In the genomic region with DNA sequence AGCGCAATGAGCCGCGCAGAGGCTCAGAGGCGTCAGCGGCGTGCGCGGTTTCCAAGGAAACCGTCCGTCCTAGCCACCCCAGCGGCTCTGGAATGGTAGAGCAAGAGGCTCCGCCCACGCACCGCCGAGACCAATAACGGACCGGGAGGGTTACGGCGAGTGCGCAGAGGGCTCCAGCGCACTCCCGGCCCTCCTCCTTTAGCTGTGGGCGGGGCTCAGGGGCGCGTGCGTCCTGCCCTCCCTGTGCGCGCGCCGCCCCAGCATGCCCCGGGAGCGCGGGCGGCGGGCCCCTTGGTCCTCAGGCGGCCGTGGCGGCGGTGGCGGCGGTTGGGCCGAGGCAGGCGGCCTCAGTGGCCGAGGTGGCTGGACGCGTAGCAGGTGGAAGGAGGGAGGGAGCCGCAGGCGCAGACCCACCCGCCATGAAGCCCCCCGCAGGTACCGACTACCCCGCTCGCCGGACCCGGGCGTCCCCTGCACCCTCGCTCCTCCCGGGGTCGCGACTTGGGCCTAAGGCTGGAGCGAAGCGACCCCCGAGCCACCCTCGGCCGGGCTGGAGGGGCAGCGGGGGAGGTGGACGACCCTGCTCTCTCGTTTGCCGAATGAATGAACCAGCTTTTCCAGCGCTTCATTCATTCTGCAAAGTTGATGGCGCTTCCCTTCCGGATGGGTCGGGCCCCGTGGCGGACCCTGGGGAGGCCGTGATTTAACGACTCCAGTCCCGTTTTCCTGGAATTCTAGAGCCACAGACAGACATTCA, we compare ENCODE assay signal across 1 cellular context.
TF ChIP-seq lines count a peak whose summit lies in the region.

Gene THOP1 (plus strand): TSS at position 260 of the 757 bp plus-strand sequence. CDS start 160 bp downstream, at position 420.

TF ChIP-seq in WTC11, 78 proteins besides CTCF, POLR2A, EP300 and RAD21 (continued from another document):
- TF ChIP-seq, protein P1, sequence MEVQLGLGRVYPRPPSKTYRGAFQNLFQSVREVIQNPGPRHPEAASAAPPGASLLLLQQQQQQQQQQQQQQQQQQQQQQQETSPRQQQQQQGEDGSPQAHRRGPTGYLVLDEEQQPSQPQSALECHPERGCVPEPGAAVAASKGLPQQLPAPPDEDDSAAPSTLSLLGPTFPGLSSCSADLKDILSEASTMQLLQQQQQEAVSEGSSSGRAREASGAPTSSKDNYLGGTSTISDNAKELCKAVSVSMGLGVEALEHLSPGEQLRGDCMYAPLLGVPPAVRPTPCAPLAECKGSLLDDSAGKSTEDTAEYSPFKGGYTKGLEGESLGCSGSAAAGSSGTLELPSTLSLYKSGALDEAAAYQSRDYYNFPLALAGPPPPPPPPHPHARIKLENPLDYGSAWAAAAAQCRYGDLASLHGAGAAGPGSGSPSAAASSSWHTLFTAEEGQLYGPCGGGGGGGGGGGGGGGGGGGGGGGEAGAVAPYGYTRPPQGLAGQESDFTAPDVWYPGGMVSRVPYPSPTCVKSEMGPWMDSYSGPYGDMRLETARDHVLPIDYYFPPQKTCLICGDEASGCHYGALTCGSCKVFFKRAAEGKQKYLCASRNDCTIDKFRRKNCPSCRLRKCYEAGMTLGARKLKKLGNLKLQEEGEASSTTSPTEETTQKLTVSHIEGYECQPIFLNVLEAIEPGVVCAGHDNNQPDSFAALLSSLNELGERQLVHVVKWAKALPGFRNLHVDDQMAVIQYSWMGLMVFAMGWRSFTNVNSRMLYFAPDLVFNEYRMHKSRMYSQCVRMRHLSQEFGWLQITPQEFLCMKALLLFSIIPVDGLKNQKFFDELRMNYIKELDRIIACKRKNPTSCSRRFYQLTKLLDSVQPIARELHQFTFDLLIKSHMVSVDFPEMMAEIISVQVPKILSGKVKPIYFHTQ (CRISPR knock-in tag; IDR thresholded peaks at IDR 0.05): no peak
- TF ChIP-seq, protein P2, sequence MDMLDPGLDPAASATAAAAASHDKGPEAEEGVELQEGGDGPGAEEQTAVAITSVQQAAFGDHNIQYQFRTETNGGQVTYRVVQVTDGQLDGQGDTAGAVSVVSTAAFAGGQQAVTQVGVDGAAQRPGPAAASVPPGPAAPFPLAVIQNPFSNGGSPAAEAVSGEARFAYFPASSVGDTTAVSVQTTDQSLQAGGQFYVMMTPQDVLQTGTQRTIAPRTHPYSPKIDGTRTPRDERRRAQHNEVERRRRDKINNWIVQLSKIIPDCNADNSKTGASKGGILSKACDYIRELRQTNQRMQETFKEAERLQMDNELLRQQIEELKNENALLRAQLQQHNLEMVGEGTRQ (CRISPR knock-in tag; IDR thresholded peaks at IDR 0.05): peak; percentile 50
- peak; percentile 70 for TF ChIP-seq JUN (CRISPR knock-in tag; IDR thresholded peaks at IDR 0.05)
- peak; percentile 98; the same call in 1 of the 2 replicates for TF ChIP-seq KAT7 (CRISPR knock-in tag; IDR thresholded peaks at IDR 0.05; ENCODE audit: borderline replicate concordance)
- TF ChIP-seq NFE2L1 (CRISPR knock-in tag; IDR thresholded peaks at IDR 0.05): peak; percentile 48; the same call in 1 of the 2 replicates
- TF ChIP-seq, protein P3, sequence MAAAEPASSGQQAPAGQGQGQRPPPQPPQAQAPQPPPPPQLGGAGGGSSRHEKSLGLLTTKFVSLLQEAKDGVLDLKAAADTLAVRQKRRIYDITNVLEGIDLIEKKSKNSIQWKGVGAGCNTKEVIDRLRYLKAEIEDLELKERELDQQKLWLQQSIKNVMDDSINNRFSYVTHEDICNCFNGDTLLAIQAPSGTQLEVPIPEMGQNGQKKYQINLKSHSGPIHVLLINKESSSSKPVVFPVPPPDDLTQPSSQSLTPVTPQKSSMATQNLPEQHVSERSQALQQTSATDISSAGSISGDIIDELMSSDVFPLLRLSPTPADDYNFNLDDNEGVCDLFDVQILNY (CRISPR knock-in tag; IDR thresholded peaks at IDR 0.05): peak; percentile 89; the same call in 1 of the 2 replicates
- TF ChIP-seq OVOL2 (CRISPR knock-in tag; IDR thresholded peaks at IDR 0.05; ENCODE audit: borderline replicate concordance): no peak
- peak; percentile 94 for TF ChIP-seq SP1 (CRISPR knock-in tag; conservative IDR thresholded peaks at IDR 0.05)
- no peak for TF ChIP-seq NR3C1 (CRISPR knock-in tag; conservative IDR thresholded peaks at IDR 0.05; ENCODE audit: low read depth)
- TF ChIP-seq ESRRA (CRISPR knock-in tag; IDR thresholded peaks at IDR 0.05; ENCODE audit: borderline replicate concordance): peak; percentile 48; the same call in 1 of the 2 replicates
- TF ChIP-seq FOXP1 (CRISPR knock-in tag; IDR thresholded peaks at IDR 0.05; ENCODE audit: borderline replicate concordance): peak; percentile 78; the same call in 1 of the 2 replicates
- 0 out of 2 replicates have a peak, but pooled peaks have one; percentile 32 for TF ChIP-seq GABPB1 (CRISPR knock-in tag; IDR thresholded peaks at IDR 0.05)
- no peak for TF ChIP-seq ZNF425 (CRISPR knock-in tag; conservative IDR thresholded peaks at IDR 0.05)
- TF ChIP-seq CREM (CRISPR knock-in tag; IDR thresholded peaks at IDR 0.05): peak; percentile 69
- peak; percentile 20; the same call in 1 of the 2 replicates for TF ChIP-seq NFYB (CRISPR knock-in tag; conservative IDR thresholded peaks at IDR 0.05; ENCODE audit: low read depth)
TF ChIP-seq in WTC11: peak in this region for 15.
